ENCODE assay signal across 17 cellular contexts in genomic region chr6:50198245-50198644, GRCh38.
"Had no signal": no experiment of that assay in that cellular context is flagged by ENCODE, and none has a peak within 500 bp of the region (broad histone marks: within the 10 kb centered on the region; RNA-seq: fewer than 3 reads in every experiment).

No MANE protein-coding gene starts in this region.

- H3K27me3 ChIP-seq: esophagus muscularis mucosa, gastrocnemius medialis, heart right ventricle, ovary, right atrium auricular region had no signal

- H3K9me3 ChIP-seq: esophagus muscularis mucosa, gastrocnemius medialis, heart right ventricle, ovary, right atrium auricular region had no signal

- H3K36me3 Mint-ChIP-seq: naive thymus-derived CD8-positive, alpha-beta T cell had no signal

- H3K4me3 ChIP-seq: coronary artery, esophagus muscularis mucosa, gastrocnemius medialis, heart right ventricle, ovary, right atrium auricular region had no signal

- H3K27ac ChIP-seq: coronary artery, epithelial cell of prostate, esophagus muscularis mucosa, gastrocnemius medialis, heart right ventricle, ovary, right atrium auricular region had no signal

- H3K4me1 Mint-ChIP-seq: naive thymus-derived CD8-positive, alpha-beta T cell had no signal

- H3K4me3 Mint-ChIP-seq: naive thymus-derived CD8-positive, alpha-beta T cell had no signal

- DNase-seq: effector CD8-positive, alpha-beta T cell; gastrocnemius medialis; heart right ventricle; hypothalamus; kidney glomerular epithelial cell; naive thymus-derived CD8-positive, alpha-beta T cell; nucleus accumbens; ovary; small intestine; stimulated activated CD4-positive, alpha-beta T cell treated with anti-CD3 and anti-CD28 coated beads, Interleukin-2, amount 100 ng/mL, for 48 hours; stimulated activated naive CD4-positive, alpha-beta T cell treated with Interleukin-2 at 50 U/mL for 16 hours; trophoblast cell had no signal

- FAIRE-seq: endometrium, small intestine had no signal

- H3K27ac Mint-ChIP-seq: naive thymus-derived CD8-positive, alpha-beta T cell had no signal

- H3K4me1 ChIP-seq: esophagus muscularis mucosa, gastrocnemius medialis, heart right ventricle, right atrium auricular region had no signal

- H3K36me3 ChIP-seq: esophagus muscularis mucosa, gastrocnemius medialis, heart right ventricle, ovary, right atrium auricular region had no signal

- H3K27me3 Mint-ChIP-seq: naive thymus-derived CD8-positive, alpha-beta T cell had no signal

- ATAC-seq: gastrocnemius medialis; heart right ventricle; naive thymus-derived CD8-positive, alpha-beta T cell had no signal
